28 cellular contexts compared by ENCODE assay signal in the genomic region with DNA sequence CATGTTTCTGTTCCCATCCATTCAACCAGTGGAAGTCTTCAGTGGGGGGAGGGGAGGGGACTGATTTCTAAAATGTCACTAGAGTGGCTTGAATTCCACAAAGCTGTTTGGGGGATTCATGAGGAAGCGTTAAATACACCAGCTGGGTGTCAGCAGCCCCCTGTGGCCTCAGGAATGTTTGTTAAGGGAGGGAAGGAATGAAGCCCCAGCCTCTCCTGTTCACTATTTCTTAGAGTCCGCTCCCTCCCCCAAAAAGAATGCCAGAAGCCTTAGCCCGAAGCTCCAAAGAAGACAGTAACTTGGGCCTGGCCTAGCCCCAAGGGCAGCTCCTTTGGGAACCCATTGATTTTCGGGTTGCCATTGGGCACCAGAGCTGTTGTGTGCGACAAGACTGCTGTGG. TPM values are rescaled to one million over a fixed set of nuclear protein-coding genes. Genes with fewer than 3 reads are reported as not detected.
DNase-seq lines count a peak whose midpoint lies in the region; TF ChIP-seq lines count a peak whose summit lies in the region.
"Had no signal": no experiment of that assay in that cellular context is flagged by ENCODE, and none has a peak within 500 bp of the region (broad histone marks: within the 10 kb centered on the region; RNA-seq: fewer than 3 reads in every experiment).

No MANE protein-coding gene starts in this region.

- TF ChIP-seq POLR2A in testis (IDR thresholded peaks at IDR 0.05): no peak

- H3K79me2 ChIP-seq in trophoblast cell (ENCODE audit: control insufficient read depth, insufficient read depth, low read length, poor library complexity): peaks cover 16% of the 10 kb centered on the region
- H3K79me2 ChIP-seq: parathyroid adenoma had no signal

- peaks cover 17% of the 10 kb centered on the region for H3K27me3 ChIP-seq in iPS-18a (ENCODE audit: control insufficient read depth, insufficient read depth, low read length)
- H3K27me3 ChIP-seq in trophoblast cell (ENCODE audit: insufficient read depth, low read length): no peaks in the 10 kb centered on the region
- H3K27me3 ChIP-seq in testis: no peaks in the 10 kb centered on the region
- H3K27me3 ChIP-seq: ascending aorta had no signal

- no peak overlapping the region for H2BK5ac ChIP-seq in trophoblast cell (ENCODE audit: low read depth, low read length, poor library complexity)

- H2AFZ ChIP-seq in trophoblast cell (ENCODE audit: insufficient read depth, low read length, poor library complexity): no peak overlapping the region
- H2AFZ ChIP-seq: parathyroid adenoma had no signal

- no peak overlapping the region for H2BK12ac ChIP-seq in trophoblast cell (ENCODE audit: low read length)

- DNase-seq in ELF-1 (ENCODE audit: low read depth, low spot score) (peak; percentile 87), trophoblast cell (no peak), testis (no peak), SHP77 treated with DMSO at 0.1 percent for 48 hours (lab: John Stamatoyannopoulos, UW) (no peak), T1000 (lab: John Stamatoyannopoulos, UW) (no peak)
- DNase-seq in effector CD8-positive, alpha-beta T cell (lab: John Stamatoyannopoulos, UW): no peak
- DNase-seq: activated effector memory CD4-positive, alpha-beta T cell treated with anti-CD3 and anti-CD28 coated beads, Interleukin-2, amount 50 U/mL, for 16 hours; activated naive CD8-positive, alpha-beta T cell treated with anti-CD3 and anti-CD28 coated beads, Interleukin-2, amount 10 ng/mL, durations not matched to agents 7 days and 5 days; activated T-cell treated with anti-CD3 and anti-CD28 coated beads, Interleukin-2, amount 50 U/mL, for 24 hours; colonic mucosa; head of caudate nucleus; NCI-H1694; NCI-H2171; NCI-H82; right cardiac atrium; stimulated activated CD8-positive, alpha-beta memory T cell treated with anti-CD3 and anti-CD28 coated beads, Interleukin-4, amount 100 ng/mL, for 48 hours; stimulated activated naive CD8-positive, alpha-beta T cell treated with anti-CD3 and anti-CD28 coated beads, Interleukin-15, amount 100 ng/mL, for 72 hours; T-cell had no signal

- no peak overlapping the region for H3K23ac ChIP-seq in trophoblast cell (ENCODE audit: low read length)

- TF ChIP-seq CTCF in VCaP (conservative IDR thresholded peaks at IDR 0.05) (no peak), testis (IDR thresholded peaks at IDR 0.05) (no peak)

- H3K4ac ChIP-seq in trophoblast cell (ENCODE audit: low read depth, low read length): peak overlapping the region; percentile 5

- H3K4me1 ChIP-seq in iPS-18a (ENCODE audit: control insufficient read depth, low read depth, low read length) (peaks cover 47% of the 10 kb centered on the region), trophoblast cell (ENCODE audit: control insufficient read depth in 1 of 2, insufficient read depth in 2 of 2, low read length in 2 of 2) (peaks cover 13 to 16% of the 10 kb centered on the region in 2 experiments), testis (no peaks in the 10 kb centered on the region)
- H3K4me1 ChIP-seq: colonic mucosa had no signal

- intact Hi-C loops in testis (cut with DNase I; ENCODE audit: low total_unique reads): no loop called here

- H3K18ac ChIP-seq in trophoblast cell (ENCODE audit: low read length): no peak overlapping the region

- H3K9me3 ChIP-seq in iPS-18a (ENCODE audit: control insufficient read depth, low read depth, low read length) (no peaks in the 10 kb centered on the region), trophoblast cell (ENCODE audit: insufficient read depth, low read depth, low read length) (no peaks in the 10 kb centered on the region), testis (no peaks in the 10 kb centered on the region)
- H3K9me3 ChIP-seq: colonic mucosa, esophagus muscularis mucosa had no signal

- no peak overlapping the region for H2AK5ac ChIP-seq in trophoblast cell (ENCODE audit: low read length)

- peak overlapping the region; percentile 54 for H3K4me2 ChIP-seq in trophoblast cell (ENCODE audit: low read length)

- H3K36me3 ChIP-seq in iPS-18a (ENCODE audit: control insufficient read depth, low read depth, low read length) (no peaks in the 10 kb centered on the region), trophoblast cell (ENCODE audit: control insufficient read depth in 1 of 2, insufficient read depth in 2 of 2, low read length in 2 of 2) (no peaks in the 10 kb centered on the region), testis (ENCODE audit: low read depth, missing control alignments) (no peaks in the 10 kb centered on the region)
- H3K36me3 ChIP-seq: ascending aorta, colonic mucosa, esophagus muscularis mucosa had no signal

- H3K27ac ChIP-seq in VCaP (peak overlapping the region; percentile 90), iPS-18a (ENCODE audit: low read length) (peak overlapping the region; percentile 11), trophoblast cell (ENCODE audit: low read depth, low read length) (no peak overlapping the region), testis (no peak overlapping the region)
- H3K27ac ChIP-seq: ascending aorta, colonic mucosa, esophagus muscularis mucosa, parathyroid adenoma, RWPE1 had no signal

- no CpG with 5 or more reads among the region's 5 CpGs for WGBS in trophoblast cell (ENCODE audit: extremely low coverage, insufficient coverage, insufficient read length)
- WGBS in testis, 2 donors: 77% methylated on average over 5 of the region's 5 CpGs; no CpG with 5 or more reads in 1 of the 2 donors

- H3K79me1 ChIP-seq in trophoblast cell (ENCODE audit: low read length): peaks cover 9% of the 10 kb centered on the region

- no peak overlapping the region for H4K91ac ChIP-seq in trophoblast cell (ENCODE audit: low read depth, low read length)

- H3K9ac ChIP-seq in iPS-18a (ENCODE audit: low read length) (no peak overlapping the region), trophoblast cell (ENCODE audit: low read length) (no peak overlapping the region)
- H3K9ac ChIP-seq: parathyroid adenoma had no signal

- H4K12ac ChIP-seq in trophoblast cell (ENCODE audit: low read depth, low read length): no peak overlapping the region

- H3K4me3 ChIP-seq in iPS-18a (ENCODE audit: low read length) (peak overlapping the region; percentile 73), trophoblast cell (ENCODE audit: low read depth, low read length) (no peak overlapping the region), testis (no peak overlapping the region)
- H3K4me3 ChIP-seq: ascending aorta, colonic mucosa, esophagus muscularis mucosa had no signal

- H4K8ac ChIP-seq in trophoblast cell (ENCODE audit: low read depth, low read length): no peak overlapping the region

- H3K14ac ChIP-seq in trophoblast cell (ENCODE audit: low read length): no peak overlapping the region

- no peak overlapping the region for H2BK120ac ChIP-seq in trophoblast cell (ENCODE audit: insufficient read depth, low read length, poor library complexity)

RNA-seq across cellular contexts. Expression of a gene that starts 3.3 kb away (rescaled TPM):
- 14.5 and 14.6 TPM in 2 replicates for polyA plus RNA-seq in trophoblast cell (2013)
- 10 to 100 TPM; 22.1 to 46.0 TPM for total RNA-seq in testis
- 8.2 TPM for polyA plus RNA-seq in testis (ENCODE audit: insufficient read depth, low read depth, low replicate concordance)
- total RNA-seq: activated naive CD8-positive, alpha-beta T cell treated with anti-CD3 and anti-CD28 coated beads, Interleukin-2, amount 10 ng/mL, durations not matched to agents 7 days and 5 days; OCI-LY7 had no signal

RNA-seq across cellular contexts. Expression of a gene that starts 23.9 kb away (rescaled TPM):
- 4.8 TPM in 2 replicates for polyA plus RNA-seq in trophoblast cell (2013)
- total RNA-seq in testis: 1 to 10 TPM; 1.7 to 2.7 TPM
- polyA plus RNA-seq in testis (ENCODE audit: insufficient read depth, low read depth, low replicate concordance): 2.5 TPM
- total RNA-seq: activated naive CD8-positive, alpha-beta T cell treated with anti-CD3 and anti-CD28 coated beads, Interleukin-2, amount 10 ng/mL, durations not matched to agents 7 days and 5 days; ascending aorta; cardiac septum; NCI-H460; OCI-LY7; T-cell had no signal
- polyA plus RNA-seq: BJ had no signal

Comparison
In these comparisons a context has a peak if more than half of its experiments do, and no peak if none do; other contexts are left out.
1. H3K27ac ChIP-seq: peak in VCaP (single experiment) and iPS-18a (single experiment); none in trophoblast cell (single experiment) and testis (0 of 2).